Comparison of ENCODE assay signal across 24 cellular contexts in genomic region chr9:4433379-4433778, GRCh38.
"Had no signal": no experiment of that assay in that cellular context is flagged by ENCODE, and none has a peak within 500 bp of the region (broad histone marks: within the 10 kb centered on the region; RNA-seq: fewer than 3 reads in every experiment).

No MANE protein-coding gene starts in this region.

- H3K27ac ChIP-seq: breast epithelium, gastroesophageal sphincter, ovary, prostate gland, sigmoid colon, stomach, thyroid gland, upper lobe of right lung had no signal

- H3K4me3 ChIP-seq: breast epithelium, gastroesophageal sphincter, ovary, prostate gland, sigmoid colon, stomach, thyroid gland, upper lobe of right lung had no signal

- H3K36me3 ChIP-seq: breast epithelium, gastroesophageal sphincter, ovary, prostate gland, sigmoid colon, stomach, thyroid gland, upper lobe of right lung had no signal

- DNase-seq: activated CD4-positive, alpha-beta T cell treated with anti-CD3 and anti-CD28 coated beads for 36 hours; activated CD4-positive, CD25-positive, alpha-beta regulatory T cell; activated CD8-positive, alpha-beta memory T cell treated with anti-CD3 and anti-CD28 coated beads, Interleukin-2, amount 10 ng/mL, durations not matched to agents 7 days and 5 days; activated CD8-positive, alpha-beta T cell treated with anti-CD3 and anti-CD28 coated beads, Interleukin-2, amount 10 ng/mL, durations not matched to agents 7 days and 5 days; activated naive CD4-positive, alpha-beta T cell; activated T-cell treated with anti-CD3 and anti-CD28 coated beads, Interleukin-2, amount 50 U/mL, for 48 hours; central memory CD4-positive, alpha-beta T cell; hippocampal formation; kidney; left colon; mammary epithelial cell; naive B cell; nephron progenitor cell; ovary; sigmoid colon; stimulated activated CD4-positive, alpha-beta T cell treated with anti-CD3 and anti-CD28 coated beads, Interleukin-4, amount 100 ng/mL, for 24 hours; stomach; thyroid gland; upper lobe of right lung had no signal

- H3K9me3 ChIP-seq: breast epithelium, gastroesophageal sphincter, ovary, prostate gland, sigmoid colon, stomach, thyroid gland, upper lobe of right lung had no signal

- H3K4me1 ChIP-seq: breast epithelium, prostate gland, sigmoid colon, thyroid gland had no signal

- ATAC-seq: activated CD4-positive, alpha-beta T cell treated with anti-CD3 and anti-CD28 coated beads for 36 hours; activated CD8-positive, alpha-beta memory T cell treated with anti-CD3 and anti-CD28 coated beads, Interleukin-2, amount 10 ng/mL, durations not matched to agents 7 days and 5 days; activated CD8-positive, alpha-beta T cell treated with anti-CD3 and anti-CD28 coated beads, Interleukin-2, amount 10 ng/mL, durations not matched to agents 7 days and 5 days; activated naive CD4-positive, alpha-beta T cell treated with anti-CD3 and anti-CD28 coated beads, Interleukin-2, amount 50 U/mL, for 72 hours; gastroesophageal sphincter; left colon; stimulated activated memory B cell treated with anti-CD40 and anti-IgM and Interleukin-4, amounts not matched to agents 10 μg/mL and 1 μg/mL and 100 μg/mL, for 72 hours; upper lobe of right lung had no signal
